ENCODE assay signal across 18 cellular contexts in the genomic region with DNA sequence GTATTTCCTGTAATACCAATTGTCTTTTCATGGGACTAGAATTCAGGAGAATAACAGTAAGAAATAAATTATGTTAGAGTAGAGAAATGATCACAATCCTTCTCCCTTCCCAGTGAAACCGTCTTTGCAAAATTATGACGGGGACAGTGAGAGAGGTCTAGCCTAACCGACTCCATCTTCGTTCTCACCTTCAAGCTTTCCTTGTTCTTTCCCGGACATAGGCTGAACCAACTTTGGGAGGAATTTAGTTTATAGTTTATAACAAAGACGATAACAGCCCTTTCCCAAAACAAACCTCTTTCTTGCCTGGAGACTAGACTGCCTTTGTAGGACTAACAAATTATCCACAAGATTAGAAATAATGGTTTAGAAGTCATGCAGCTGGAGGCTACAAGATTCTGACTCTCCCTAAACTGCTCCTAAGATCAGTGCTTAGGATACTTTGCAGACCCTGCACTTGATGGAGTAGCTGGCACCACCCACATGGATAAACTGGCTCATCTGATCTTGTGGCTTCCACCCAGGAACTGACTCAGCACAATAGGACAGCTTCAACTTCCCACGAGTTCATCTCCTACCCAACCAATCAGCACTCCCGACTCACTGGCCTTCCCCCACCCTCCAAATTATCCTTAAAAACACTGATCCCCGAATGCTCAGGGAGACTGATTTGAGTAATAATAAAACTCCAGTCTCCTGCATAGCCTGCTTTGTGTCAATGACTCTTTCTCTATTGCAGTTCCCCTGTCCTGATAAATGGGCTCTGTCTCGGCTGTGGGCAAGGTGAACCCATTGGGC.
DNase-seq lines count a peak whose midpoint lies in the region; FAIRE-seq and TF ChIP-seq lines count a peak whose summit lies in the region.
"Had no signal": no experiment of that assay in that cellular context is flagged by ENCODE, and none has a peak within 500 bp of the region (broad histone marks: within the 10 kb centered on the region; RNA-seq: fewer than 3 reads in every experiment).

No MANE protein-coding gene starts in this region.

- H4K8ac ChIP-seq in mesendoderm (ENCODE audit: low read depth, low read length) = no peak overlapping the region

- peak overlapping the region; percentile 17 for H2BK5ac ChIP-seq in mesendoderm (ENCODE audit: low read length)

- peaks cover 13% of the 10 kb centered on the region for H3K4me1 Mint-ChIP-seq in neural progenitor cell
- no peaks in the 10 kb centered on the region for H3K4me1 Mint-ChIP-seq in activated CD4-positive, alpha-beta memory T cell treated with anti-CD3 and anti-CD28 coated beads, Interleukin-2, amount 10 ng/mL, durations not matched to agents 7 days and 5 days
- H3K4me1 Mint-ChIP-seq: activated naive CD8-positive, alpha-beta T cell treated with anti-CD3 and anti-CD28 coated beads, Interleukin-2, amount 50 U/mL, for 24 hours had no signal

- H3K4me3 ChIP-seq in cardiac fibroblast (replicated peaks in 1 of 2; ENCODE audit: low read depth in 2 of 2, low read length in 2 of 2) (no peak overlapping the region), mesendoderm (ENCODE audit: low read length) (no peak overlapping the region), neural progenitor cell (no peak overlapping the region)
- H3K4me3 ChIP-seq: gastroesophageal sphincter, prostate gland had no signal

- H2BK120ac ChIP-seq in mesendoderm (ENCODE audit: low read depth, low read length) = no peak overlapping the region

- no peak for FAIRE-seq in HTR-8/SVneo (lab: Jason Lieb, UNC)
- FAIRE-seq: keratinocyte had no signal

- no peak for TF ChIP-seq CTCF in cardiac fibroblast (IDR thresholded peaks at IDR 0.05; ENCODE audit: low read depth, low read length)
- no peak for TF ChIP-seq CTCF in neural progenitor cell (IDR thresholded peaks at IDR 0.05)

- no peak overlapping the region for H2AK5ac ChIP-seq in mesendoderm (ENCODE audit: low read length)

- H2AFZ ChIP-seq in neural progenitor cell (replicated peaks) = no peak overlapping the region

- H3K4me2 ChIP-seq in mesendoderm (ENCODE audit: low read length) = no peak overlapping the region
- H3K4me2 ChIP-seq in neural progenitor cell = no peak overlapping the region

- no peak overlapping the region for H4K5ac ChIP-seq in mesendoderm (ENCODE audit: low read length)

- H3K56ac ChIP-seq in mesendoderm (ENCODE audit: low read length) = no peak overlapping the region

- no peak overlapping the region for H3K27ac Mint-ChIP-seq in neural progenitor cell
- no peak overlapping the region for H3K27ac Mint-ChIP-seq in activated CD4-positive, alpha-beta memory T cell treated with anti-CD3 and anti-CD28 coated beads, Interleukin-2, amount 10 ng/mL, durations not matched to agents 7 days and 5 days
- H3K27ac Mint-ChIP-seq: activated naive CD8-positive, alpha-beta T cell treated with anti-CD3 and anti-CD28 coated beads, Interleukin-2, amount 50 U/mL, for 24 hours; type B pancreatic cell had no signal

- CTCF ChIA-PET in activated CD4-positive, alpha-beta memory T cell treated with anti-CD3 and anti-CD28 coated beads, Interleukin-2, amount 10 ng/mL, durations not matched to agents 7 days and 5 days (lab: Charles Lee) = no interaction called here

- no peak overlapping the region for H2BK15ac ChIP-seq in mesendoderm (replicated peaks; ENCODE audit: low read depth)

- H3K9me3 ChIP-seq in neural progenitor cell (ENCODE audit: low read depth) = no peaks in the 10 kb centered on the region
- H3K9me3 ChIP-seq: gastroesophageal sphincter, prostate gland had no signal

- H3K79me2 ChIP-seq in mesendoderm (ENCODE audit: control insufficient read depth, insufficient read depth, low read length) (no peaks in the 10 kb centered on the region), neural progenitor cell (ENCODE audit: low read depth) (no peaks in the 10 kb centered on the region)

- peaks cover 5% of the 10 kb centered on the region for H3K27me3 Mint-ChIP-seq in neural progenitor cell (ENCODE audit: insufficient read depth, low read depth)
- no peaks in the 10 kb centered on the region for H3K27me3 Mint-ChIP-seq in activated CD4-positive, alpha-beta memory T cell treated with anti-CD3 and anti-CD28 coated beads, Interleukin-2, amount 10 ng/mL, durations not matched to agents 7 days and 5 days
- H3K27me3 Mint-ChIP-seq: activated naive CD8-positive, alpha-beta T cell treated with anti-CD3 and anti-CD28 coated beads, Interleukin-2, amount 50 U/mL, for 24 hours; type B pancreatic cell had no signal

- H3K4me3 Mint-ChIP-seq in neural progenitor cell = no peak overlapping the region
- no peak overlapping the region for H3K4me3 Mint-ChIP-seq in activated CD4-positive, alpha-beta memory T cell treated with anti-CD3 and anti-CD28 coated beads, Interleukin-2, amount 10 ng/mL, durations not matched to agents 7 days and 5 days
- H3K4me3 Mint-ChIP-seq: activated naive CD8-positive, alpha-beta T cell treated with anti-CD3 and anti-CD28 coated beads, Interleukin-2, amount 50 U/mL, for 24 hours; type B pancreatic cell had no signal

- no peaks in the 10 kb centered on the region for H4K20me1 ChIP-seq in neural progenitor cell (ENCODE audit: low read depth)

- H3K27me3 ChIP-seq in mesendoderm (ENCODE audit: insufficient read depth, low read length, poor library complexity) (no peaks in the 10 kb centered on the region), neural progenitor cell (no peaks in the 10 kb centered on the region)
- H3K27me3 ChIP-seq: gastroesophageal sphincter had no signal

- no peaks in the 10 kb centered on the region for H3K36me3 Mint-ChIP-seq in neural progenitor cell
- no peaks in the 10 kb centered on the region for H3K36me3 Mint-ChIP-seq in activated CD4-positive, alpha-beta memory T cell treated with anti-CD3 and anti-CD28 coated beads, Interleukin-2, amount 10 ng/mL, durations not matched to agents 7 days and 5 days (ENCODE audit: low read depth)
- H3K36me3 Mint-ChIP-seq: type B pancreatic cell had no signal

- no peak overlapping the region for H3K9ac ChIP-seq in mesendoderm (ENCODE audit: low read length)
- no peak overlapping the region for H3K9ac ChIP-seq in neural progenitor cell

- WGBS in mesendoderm (ENCODE audit: extremely low coverage, insufficient coverage, low lambda C conversion rate) = no CpG with 5 or more reads among the region's 10 CpGs

- DNase-seq in EL = peak; percentile 56
- DNase-seq in NCI-H226 = peak; percentile 60
- DNase-seq in cardiac fibroblast (ENCODE audit: low read depth in 2 of 2) = peak; percentile 61 to 69
- DNase-seq in mesendoderm = peak; percentile 40
- no peak for DNase-seq in AML-193 (lab: John Stamatoyannopoulos, UW)
- no peak for DNase-seq in neural progenitor cell (ENCODE audit: low spot score)
- no peak for DNase-seq in HTR-8/SVneo (ENCODE audit: insufficient read length, low spot score)
- no peak for DNase-seq in activated CD4-positive, alpha-beta memory T cell treated with anti-CD3 and anti-CD28 coated beads, Interleukin-2, amount 10 ng/mL, durations not matched to agents 7 days and 5 days
- DNase-seq: activated naive CD8-positive, alpha-beta T cell treated with anti-CD3 and anti-CD28 coated beads, Interleukin-2, amount 50 U/mL, for 24 hours; activated T-cell treated with anti-CD3 and anti-CD28 coated beads, Interleukin-2, amount 50 U/mL, for 1 hour; dermis blood vessel endothelial cell; DND-41; stimulated activated CD4-positive, alpha-beta T cell treated with anti-CD3 and anti-CD28 coated beads, Interleukin-1b, Interleukin-23, amount 100 ng/mL, for 48 hours; SW 1271 had no signal

- H3F3A ChIP-seq in neural progenitor cell (ENCODE audit: low read depth) = peaks cover 5% of the 10 kb centered on the region

- POLR2A ChIA-PET in activated CD4-positive, alpha-beta memory T cell treated with anti-CD3 and anti-CD28 coated beads, Interleukin-2, amount 10 ng/mL, durations not matched to agents 7 days and 5 days (lab: Charles Lee) = no interaction called here

- no peak overlapping the region for H3K27ac ChIP-seq in mesendoderm (ENCODE audit: low read depth, low read length)
- no peak overlapping the region for H3K27ac ChIP-seq in neural progenitor cell
- H3K27ac ChIP-seq: gastroesophageal sphincter, prostate gland had no signal

- no peak overlapping the region for H3K4ac ChIP-seq in mesendoderm (ENCODE audit: low read depth, low read length)

- H3K4me1 ChIP-seq in mesendoderm (ENCODE audit: control insufficient read depth, low read depth, low read length) = peaks cover 2% of the 10 kb centered on the region
- peaks cover 8% of the 10 kb centered on the region for H3K4me1 ChIP-seq in neural progenitor cell
- H3K4me1 ChIP-seq: gastroesophageal sphincter, prostate gland had no signal

- no peak overlapping the region for H3K18ac ChIP-seq in mesendoderm (ENCODE audit: low read length)

- H3K36me3 ChIP-seq in mesendoderm (ENCODE audit: control insufficient read depth, insufficient read depth, low read length) (no peaks in the 10 kb centered on the region), neural progenitor cell (no peaks in the 10 kb centered on the region)
- H3K36me3 ChIP-seq: gastroesophageal sphincter, prostate gland had no signal

- no peak overlapping the region for H3K23ac ChIP-seq in mesendoderm (ENCODE audit: low read length)

- H3K9me3 Mint-ChIP-seq in neural progenitor cell = no peaks in the 10 kb centered on the region
- H3K9me3 Mint-ChIP-seq in activated CD4-positive, alpha-beta memory T cell treated with anti-CD3 and anti-CD28 coated beads, Interleukin-2, amount 10 ng/mL, durations not matched to agents 7 days and 5 days = peaks cover 12% of the 10 kb centered on the region
- H3K9me3 Mint-ChIP-seq: activated naive CD8-positive, alpha-beta T cell treated with anti-CD3 and anti-CD28 coated beads, Interleukin-2, amount 50 U/mL, for 24 hours had no signal

- no peaks in the 10 kb centered on the region for H3K79me1 ChIP-seq in mesendoderm (ENCODE audit: low read length)

Comparison
In these comparisons a context has a peak if more than half of its experiments do, and no peak if none do; other contexts are left out.
1. DNase-seq: peak in EL (single experiment), NCI-H226 (single experiment), cardiac fibroblast (2 of 2) and mesendoderm (single experiment); none in AML-193 (0 of 2), neural progenitor cell (single experiment), HTR-8/SVneo (single experiment) and activated CD4-positive, alpha-beta memory T cell treated with anti-CD3 and anti-CD28 coated beads, Interleukin-2, amount 10 ng/mL, durations not matched to agents 7 days and 5 days (single experiment).